ENCODE assay signal across 1 cellular context in the genomic region with DNA sequence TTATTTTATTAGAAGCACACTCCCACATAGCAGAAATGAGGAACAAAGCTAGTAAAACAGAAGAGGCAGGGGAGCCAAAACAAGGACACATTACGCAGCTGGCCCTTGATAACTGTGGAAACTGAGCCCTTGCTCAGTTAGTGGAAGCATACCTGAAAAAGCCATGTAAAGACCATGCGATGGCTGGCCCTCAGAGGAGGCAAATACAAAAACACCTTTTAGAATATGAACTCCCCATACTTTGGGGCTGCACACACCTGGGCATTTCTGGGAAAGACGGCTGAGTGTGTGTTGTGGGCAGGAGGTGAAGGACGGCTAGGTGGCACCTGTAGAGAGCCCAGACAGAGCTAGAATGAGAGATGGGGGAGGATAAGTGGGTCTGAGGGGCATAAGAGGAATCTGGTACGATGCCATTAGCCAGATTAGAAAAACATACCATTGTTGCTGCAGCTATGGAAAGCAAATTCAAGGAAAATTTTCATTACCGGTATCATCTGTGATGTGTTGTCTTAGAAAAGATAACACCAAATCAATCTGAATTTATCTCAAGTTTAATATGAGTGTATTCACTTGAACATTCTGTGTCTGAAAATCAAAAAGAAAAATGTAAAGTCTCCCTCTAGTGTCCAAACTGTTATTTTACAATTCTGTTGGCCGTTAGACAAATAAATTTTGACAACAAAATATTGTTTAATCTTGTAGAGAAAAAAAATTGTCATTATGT.
TF ChIP-seq lines count a peak whose summit lies in the region.

No MANE protein-coding gene starts in this region.

TF ChIP-seq in HepG2, 621 proteins besides CTCF, POLR2A, EP300 and RAD21:
- TF ChIP-seq HNRNPLL (IDR thresholded peaks at IDR 0.05; ENCODE audit: low read depth, low read length, poor library complexity, severe bottlenecking) (no peak), STAG1 (CRISPR knock-in tag; IDR thresholded peaks at IDR 0.05) (peak; percentile 26; the same call in 1 of the 2 replicates)
